ENCODE assay signal across 8 cellular contexts in the genomic region with DNA sequence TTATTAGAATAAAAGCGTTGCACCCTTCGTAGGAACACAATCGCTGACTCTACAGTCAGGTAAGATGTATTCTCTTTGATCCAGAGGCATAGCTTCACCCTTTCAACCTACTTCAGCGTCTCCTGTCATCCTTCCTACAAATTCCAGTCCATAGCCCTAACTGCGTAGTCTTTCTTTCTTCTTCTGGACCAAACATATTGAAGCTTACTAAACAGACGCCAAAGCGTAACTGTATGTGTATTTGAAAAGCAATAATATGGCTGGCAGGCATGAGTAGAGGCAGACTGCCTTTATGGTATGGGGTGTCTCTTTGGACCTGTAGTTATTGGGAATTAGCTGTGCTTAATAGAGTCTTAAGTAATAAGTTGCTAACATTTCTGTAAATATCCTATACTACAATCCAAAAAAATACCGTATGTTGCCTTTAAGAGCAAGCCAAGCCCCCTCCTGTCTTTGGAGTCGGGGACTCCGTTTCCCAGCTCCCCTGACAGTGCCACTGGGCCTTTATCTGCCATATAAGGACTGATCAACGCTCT. TPM values are rescaled to one million over a fixed set of nuclear protein-coding genes. Genes with fewer than 3 reads are reported as not detected.
DNase-seq lines count a peak whose midpoint lies in the region; ATAC-seq and TF ChIP-seq lines count a peak whose summit lies in the region.

No MANE protein-coding gene starts in this region.

- TF ChIP-seq POLR2A in adrenal gland (IDR thresholded peaks at IDR 0.05): no peak
- no peak for TF ChIP-seq POLR2A in right lobe of liver (IDR thresholded peaks at IDR 0.05)

- no peak for TF ChIP-seq CTCF in adrenal gland (IDR thresholded peaks at IDR 0.05)
- TF ChIP-seq CTCF in right lobe of liver (IDR thresholded peaks at IDR 0.05): no peak
- TF ChIP-seq CTCF in type B pancreatic cell (conservative IDR thresholded peaks at IDR 0.05): no peak

- H3K9me3 Mint-ChIP-seq in activated naive CD4-positive, alpha-beta T cell treated with anti-CD3 and anti-CD28 coated beads, Interleukin-2, amount 10 ng/mL, durations not matched to agents 7 days and 5 days: peaks cover 50% of the 10 kb centered on the region
- H3K9me3 Mint-ChIP-seq in type B pancreatic cell: no peaks in the 10 kb centered on the region

- ATAC-seq in right lobe of liver (no peak), GM18519 (IDR thresholded peaks at IDR 0.05; ENCODE audit: low FRiP score, unreplicated experiment) (no peak), HG03045 (IDR thresholded peaks at IDR 0.05; ENCODE audit: unreplicated experiment) (no peak), HG02678 (IDR thresholded peaks at IDR 0.05; ENCODE audit: unreplicated experiment) (no peak)

- peak overlapping the region in 4 of 5 donors; percentile 78 to 96 (median 87) for H3K27ac ChIP-seq in adrenal gland
- peak overlapping the region in 2 of 3 donors; percentile 33 to 68 for H3K27ac ChIP-seq in right lobe of liver

- CTCF ChIA-PET in activated naive CD4-positive, alpha-beta T cell treated with anti-CD3 and anti-CD28 coated beads, Interleukin-2, amount 10 ng/mL, durations not matched to agents 7 days and 5 days (lab: Charles Lee): interaction anchor here (0.6 kb wide), 1 partner anchor 918 kb away, joined by 3 read pairs; no protein-coding TSS in a partner anchor

- peak overlapping the region; percentile 96 for H3K4me3 Mint-ChIP-seq in activated naive CD4-positive, alpha-beta T cell treated with anti-CD3 and anti-CD28 coated beads, Interleukin-2, amount 10 ng/mL, durations not matched to agents 7 days and 5 days
- H3K4me3 Mint-ChIP-seq in type B pancreatic cell: peak overlapping the region; percentile 97

- no peaks in the 10 kb centered on the region for H3K27me3 Mint-ChIP-seq in activated naive CD4-positive, alpha-beta T cell treated with anti-CD3 and anti-CD28 coated beads, Interleukin-2, amount 10 ng/mL, durations not matched to agents 7 days and 5 days
- H3K27me3 Mint-ChIP-seq in type B pancreatic cell: no peaks in the 10 kb centered on the region

- H3K9me3 ChIP-seq in adrenal gland (replicated peaks in 1 of 3) (no peaks in the 10 kb centered on the region), right lobe of liver (peaks cover 0 to 5% (median 0%) of the 10 kb centered on the region in 4 donors)

- peaks cover 11 to 17% of the 10 kb centered on the region in 2 donors for H3K4me1 ChIP-seq in adrenal gland (replicated peaks in 1 of 2)
- H3K4me1 ChIP-seq in right lobe of liver: peaks cover 0 to 17% (median 0%) of the 10 kb centered on the region in 4 donors

- H3K27ac Mint-ChIP-seq in activated naive CD4-positive, alpha-beta T cell treated with anti-CD3 and anti-CD28 coated beads, Interleukin-2, amount 10 ng/mL, durations not matched to agents 7 days and 5 days: peak overlapping the region; percentile 96
- peak overlapping the region; percentile 98 for H3K27ac Mint-ChIP-seq in type B pancreatic cell

- H3K36me3 ChIP-seq in adrenal gland (replicated peaks in 1 of 2) (peaks cover 0 to 5% of the 10 kb centered on the region in 2 donors), right lobe of liver (peaks cover 0 to 5% (median 0%) of the 10 kb centered on the region in 4 donors)

- H3K4me3 ChIP-seq in adrenal gland: peak overlapping the region in 2 of 4 donors; percentile 83 to 89
- H3K4me3 ChIP-seq in right lobe of liver: peak overlapping the region; percentile 56 to 91 (median 74)

- DNase-seq in activated naive CD4-positive, alpha-beta T cell treated with anti-CD3 and anti-CD28 coated beads, Interleukin-2, amount 10 ng/mL, durations not matched to agents 7 days and 5 days: no peak
- DNase-seq in activated naive CD4-positive, alpha-beta T cell treated with anti-CD3 and anti-CD28 coated beads, Interleukin-2, amount 50 U/mL, for 16 hours: no peak
- no peak for DNase-seq in adrenal gland
- DNase-seq in right lobe of liver: no peak
- no peak for DNase-seq in type B pancreatic cell (ENCODE audit: extremely low spot score, unreplicated experiment)

- intact Hi-C loops in adrenal gland (cut with DNase I): no loop called here
- intact Hi-C loops in right lobe of liver (cut with DNase I): no loop called here

- H3K36me3 Mint-ChIP-seq in activated naive CD4-positive, alpha-beta T cell treated with anti-CD3 and anti-CD28 coated beads, Interleukin-2, amount 10 ng/mL, durations not matched to agents 7 days and 5 days: peaks cover 43% of the 10 kb centered on the region
- H3K36me3 Mint-ChIP-seq in type B pancreatic cell: peaks cover 24% of the 10 kb centered on the region

- H3K27me3 ChIP-seq in adrenal gland (no peaks in the 10 kb centered on the region), right lobe of liver (no peaks in the 10 kb centered on the region)

- peaks cover 33% of the 10 kb centered on the region for H3K4me1 Mint-ChIP-seq in activated naive CD4-positive, alpha-beta T cell treated with anti-CD3 and anti-CD28 coated beads, Interleukin-2, amount 10 ng/mL, durations not matched to agents 7 days and 5 days
- H3K4me1 Mint-ChIP-seq in type B pancreatic cell (ENCODE audit: unreplicated experiment): peaks cover 12% of the 10 kb centered on the region

- 56 to 60% (median 59%) methylated on average over 11 of the region's 11 CpGs for WGBS in adrenal gland, 4 donors
- 54% methylated on average over 10 of the region's 11 CpGs for WGBS in right lobe of liver (ENCODE audit: insufficient coverage, low coverage, low lambda C conversion rate, missing lambda C conversion rate)

RNA-seq across cellular contexts. Expression of a gene that starts 0.4 kb away (rescaled TPM):
- total RNA-seq in adrenal gland (10 to 100 TPM in 7 of 8 donors, 1 to 10 TPM in 1; 8.5 to 21.2 (median 16.6) TPM), right lobe of liver (1 to 10 TPM; 2.3 to 7.0 (median 4.8) TPM), type B pancreatic cell (ENCODE audit: low replicate concordance) (23.9 and 28.2 TPM in 2 replicates)
- 10 to 100 TPM in 1 of 3 donors, 1 to 10 TPM in 2; 4.6 to 10.0 (median 8.1) TPM for polyA plus RNA-seq in adrenal gland

RNA-seq across cellular contexts. Expression of a gene that starts 21.7 kb away (rescaled TPM):
- total RNA-seq in adrenal gland (10 to 100 TPM in 4 of 8 donors, 1 to 10 TPM in 4; 3.6 to 16.5 (median 10.3) TPM), right lobe of liver (1 to 10 TPM; 1.8 to 4.6 (median 3.4) TPM), type B pancreatic cell (ENCODE audit: low replicate concordance) (13.3 and 13.9 TPM in 2 replicates)
- polyA plus RNA-seq in adrenal gland: 1 to 10 TPM; 2.8 to 5.5 (median 4.7) TPM

RNA-seq across cellular contexts. Expression of a gene that starts 25.9 kb away (rescaled TPM):
- total RNA-seq in adrenal gland: 10 to 100 TPM; 12.6 to 41.4 (median 20.0) TPM
- polyA plus RNA-seq in adrenal gland: 10 to 100 TPM; 24.9 to 72.8 (median 40.5) TPM
- 10 to 100 TPM in 1 of 6 experiments, 1 to 10 TPM in 5; 1.1 to 10.8 (median 3.1) TPM for total RNA-seq in right lobe of liver
- 11.9 and 12.3 TPM in 2 replicates for total RNA-seq in type B pancreatic cell (ENCODE audit: low replicate concordance)

RNA-seq across cellular contexts. Expression of a gene that starts 25.9 kb away (rescaled TPM):
- total RNA-seq in adrenal gland (1 to 10 TPM; 1.1 to 9.8 (median 4.5) TPM), right lobe of liver (1 to 10 TPM in 2 of 6 experiments, under 1 TPM in 4; 0.31 to 1.6 (median 0.93) TPM), type B pancreatic cell (ENCODE audit: low replicate concordance) (3.9 and 4.9 TPM in 2 replicates)
- polyA plus RNA-seq in adrenal gland: 10 to 100 TPM in 1 of 3 donors, 1 to 10 TPM in 2; 2.1 to 10.9 (median 5.3) TPM

RNA-seq across cellular contexts. Expression of a gene that starts 38.2 kb away (rescaled TPM):
- total RNA-seq in adrenal gland (10 to 100 TPM in 6 of 8 donors, 1 to 10 TPM in 2; 8.1 to 14.3 (median 12.3) TPM), right lobe of liver (1 to 10 TPM; 1.5 to 2.8 (median 2.1) TPM), type B pancreatic cell (ENCODE audit: low replicate concordance) (12.1 and 12.2 TPM in 2 replicates)
- polyA plus RNA-seq in adrenal gland: 1 to 10 TPM; 4.0 to 8.3 (median 5.2) TPM
